In the genomic region with DNA sequence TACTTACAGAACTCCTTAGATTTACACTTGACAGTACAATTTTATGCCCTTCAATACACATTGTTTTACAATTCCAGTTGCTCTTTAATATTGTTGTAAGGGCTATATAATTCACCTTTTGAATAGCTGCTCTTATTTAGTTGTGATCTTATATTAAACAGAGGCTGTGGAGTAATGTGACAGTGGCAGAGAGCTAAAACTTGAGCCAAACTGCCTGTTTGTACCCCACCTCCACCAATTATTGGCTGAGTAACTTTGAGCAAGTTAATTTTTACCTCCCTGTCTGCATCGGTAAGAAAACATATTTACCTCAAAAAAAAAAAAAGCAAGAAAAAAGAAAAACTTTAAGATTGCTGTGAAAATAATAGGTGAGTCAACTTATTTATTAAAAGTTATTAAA, we compare ENCODE assay signal across 10 cellular contexts. TPM values are rescaled to one million over a fixed set of nuclear protein-coding genes. Genes with fewer than 3 reads are reported as not detected.
DNase-seq lines count a peak whose midpoint lies in the region; ATAC-seq and TF ChIP-seq lines count a peak whose summit lies in the region.
"Had no signal": no experiment of that assay in that cellular context is flagged by ENCODE, and none has a peak within 500 bp of the region (broad histone marks: within the 10 kb centered on the region; RNA-seq: fewer than 3 reads in every experiment).

No MANE protein-coding gene starts in this region.

- no peak for TF ChIP-seq CTCF in glutamatergic neuron (IDR thresholded peaks at IDR 0.05; ENCODE audit: partially characterized antibody, unreplicated experiment)
- TF ChIP-seq CTCF in GM13977 (IDR thresholded peaks at IDR 0.05; ENCODE audit: extremely low read depth, insufficient read depth, missing control alignments), result no peak

- CTCF ChIA-PET in activated CD4-positive, alpha-beta memory T cell treated with anti-CD3 and anti-CD28 coated beads, Interleukin-2, amount 10 ng/mL, durations not matched to agents 7 days and 5 days (lab: Charles Lee), result interaction anchor here (0.7 to 3.7 kb wide), 3 partner anchors 95 to 655 kb away, joined by 3 to 16 read pairs (median 3); no protein-coding TSS in a partner anchor

- H3K4me1 Mint-ChIP-seq in T-helper 1 cell treated with Interleukin-12 subunit alpha and Interleukin-12 subunit beta and Interleukin-4 antibody, amounts not matched to agents 30 μg/mL and 1 μg/mL, for 36 hours (ENCODE audit: low read depth), result peaks cover 37% of the 10 kb centered on the region
- peaks cover 42% of the 10 kb centered on the region for H3K4me1 Mint-ChIP-seq in activated CD4-positive, alpha-beta memory T cell treated with anti-CD3 and anti-CD28 coated beads, Interleukin-2, amount 10 ng/mL, durations not matched to agents 7 days and 5 days
- H3K4me1 Mint-ChIP-seq in glutamatergic neuron (ENCODE audit: low read depth, unreplicated experiment), result peaks cover 12% of the 10 kb centered on the region

- H3K9ac ChIP-seq in skeletal muscle tissue (ENCODE audit: low read depth in 1 of 3, low read length in 3 of 3), result peak overlapping the region in 2 of 3 donors; percentile 25 to 51

- DNase-seq in T-helper 1 cell (no peak), glutamatergic neuron (no peak), A172 (ENCODE audit: low spot score) (no peak), GM13977 (ENCODE audit: low spot score) (no peak)
- DNase-seq in activated CD4-positive, alpha-beta memory T cell treated with anti-CD3 and anti-CD28 coated beads, Interleukin-2, amount 10 ng/mL, durations not matched to agents 7 days and 5 days, result no peak
- DNase-seq: head of caudate nucleus, NCI-H2171 treated with DMSO at 0.1 percent for 48 hours had no signal

- H3K9me3 Mint-ChIP-seq in T-helper 1 cell treated with Interleukin-12 subunit alpha and Interleukin-12 subunit beta and Interleukin-4 antibody, amounts not matched to agents 30 μg/mL and 1 μg/mL, for 36 hours, result peaks cover 6% of the 10 kb centered on the region
- no peaks in the 10 kb centered on the region for H3K9me3 Mint-ChIP-seq in activated CD4-positive, alpha-beta memory T cell treated with anti-CD3 and anti-CD28 coated beads, Interleukin-2, amount 10 ng/mL, durations not matched to agents 7 days and 5 days
- H3K9me3 Mint-ChIP-seq in glutamatergic neuron (ENCODE audit: unreplicated experiment), result peaks cover 8% of the 10 kb centered on the region

- H3K4me3 ChIP-seq in skeletal muscle tissue (ENCODE audit: low read length in 3 of 3), result peak overlapping the region in 1 of 3 donors; percentile 93

- no peak overlapping the region for H3K27ac ChIP-seq in skeletal muscle tissue (ENCODE audit: low read depth, low read length)

- peak overlapping the region; percentile 96 for H3K4me3 Mint-ChIP-seq in T-helper 1 cell treated with Interleukin-12 subunit alpha and Interleukin-12 subunit beta and Interleukin-4 antibody, amounts not matched to agents 30 μg/mL and 1 μg/mL, for 36 hours
- H3K4me3 Mint-ChIP-seq in activated CD4-positive, alpha-beta memory T cell treated with anti-CD3 and anti-CD28 coated beads, Interleukin-2, amount 10 ng/mL, durations not matched to agents 7 days and 5 days, result peak overlapping the region; percentile 85
- H3K4me3 Mint-ChIP-seq in glutamatergic neuron (ENCODE audit: unreplicated experiment), result peak overlapping the region; percentile 94

- peaks cover 7% of the 10 kb centered on the region for H3K27me3 Mint-ChIP-seq in T-helper 1 cell treated with Interleukin-12 subunit alpha and Interleukin-12 subunit beta and Interleukin-4 antibody, amounts not matched to agents 30 μg/mL and 1 μg/mL, for 36 hours (ENCODE audit: low read depth)
- no peaks in the 10 kb centered on the region for H3K27me3 Mint-ChIP-seq in activated CD4-positive, alpha-beta memory T cell treated with anti-CD3 and anti-CD28 coated beads, Interleukin-2, amount 10 ng/mL, durations not matched to agents 7 days and 5 days
- H3K27me3 Mint-ChIP-seq in glutamatergic neuron (ENCODE audit: unreplicated experiment), result peaks cover 5% of the 10 kb centered on the region

- H3K9me3 ChIP-seq in skeletal muscle tissue (ENCODE audit: control insufficient read depth in 3 of 3, low read length in 3 of 3), result no peaks in the 10 kb centered on the region

- H3K36me3 Mint-ChIP-seq in T-helper 1 cell treated with Interleukin-12 subunit alpha and Interleukin-12 subunit beta and Interleukin-4 antibody, amounts not matched to agents 30 μg/mL and 1 μg/mL, for 36 hours (ENCODE audit: low read depth), result peaks cover 14% of the 10 kb centered on the region
- H3K36me3 Mint-ChIP-seq in activated CD4-positive, alpha-beta memory T cell treated with anti-CD3 and anti-CD28 coated beads, Interleukin-2, amount 10 ng/mL, durations not matched to agents 7 days and 5 days (ENCODE audit: low read depth), result peaks cover 17% of the 10 kb centered on the region
- no peaks in the 10 kb centered on the region for H3K36me3 Mint-ChIP-seq in glutamatergic neuron (ENCODE audit: unreplicated experiment)

- peaks cover 11 to 28% (median 20%) of the 10 kb centered on the region in 3 donors for H3K4me1 ChIP-seq in skeletal muscle tissue (ENCODE audit: control insufficient read depth in 3 of 3, insufficient read depth in 3 of 3, low read length in 3 of 3)

- in situ Hi-C loops in GM13977 (cut with MboI; ENCODE audit: low pct_unique_long_range_greater_than_20kb, low sequenced_read_pairs, unreplicated experiment), result no loop called here

- peaks cover 2 to 7% (median 3%) of the 10 kb centered on the region in 3 donors for H3K36me3 ChIP-seq in skeletal muscle tissue (ENCODE audit: control insufficient read depth in 3 of 3, insufficient read depth in 3 of 3, low read length in 3 of 3)

- peak overlapping the region; percentile 15 for H3K27ac Mint-ChIP-seq in T-helper 1 cell treated with Interleukin-12 subunit alpha and Interleukin-12 subunit beta and Interleukin-4 antibody, amounts not matched to agents 30 μg/mL and 1 μg/mL, for 36 hours
- H3K27ac Mint-ChIP-seq in activated CD4-positive, alpha-beta memory T cell treated with anti-CD3 and anti-CD28 coated beads, Interleukin-2, amount 10 ng/mL, durations not matched to agents 7 days and 5 days, result no peak overlapping the region
- no peak overlapping the region for H3K27ac Mint-ChIP-seq in glutamatergic neuron (ENCODE audit: unreplicated experiment)

- no peak for ATAC-seq in HG03025 (IDR thresholded peaks at IDR 0.05; ENCODE audit: low FRiP score, unreplicated experiment)

- no peaks in the 10 kb centered on the region for H3K27me3 ChIP-seq in skeletal muscle tissue (ENCODE audit: control insufficient read depth in 3 of 3, insufficient read depth in 3 of 3, low read length in 3 of 3)

- POLR2A ChIA-PET in activated CD4-positive, alpha-beta memory T cell treated with anti-CD3 and anti-CD28 coated beads, Interleukin-2, amount 10 ng/mL, durations not matched to agents 7 days and 5 days (lab: Charles Lee), result interaction anchor here (1.5 to 2.9 kb wide), 5 partner anchors 9 to 310 kb away, joined by 6 to 36 read pairs (median 18); a partner anchor contains a TSS

RNA-seq across cellular contexts. Expression of a gene that starts 1.6 kb away (rescaled TPM):
- total RNA-seq in activated CD4-positive, alpha-beta memory T cell treated with anti-CD3 and anti-CD28 coated beads, Interleukin-2, amount 10 ng/mL, durations not matched to agents 7 days and 5 days, result 10 to 100 TPM; 53.7 to 57.9 TPM
- total RNA-seq in glutamatergic neuron (ENCODE audit: unreplicated experiment) (75.5 TPM), skeletal muscle tissue (25.1 TPM)
- total RNA-seq in A172 (2014; rRNA removed; shearing (Covaris generic)), result 34.8 and 37.2 TPM in 2 replicates

RNA-seq across cellular contexts. Expression of a gene that starts 56.9 kb away (rescaled TPM):
- total RNA-seq in activated CD4-positive, alpha-beta memory T cell treated with anti-CD3 and anti-CD28 coated beads, Interleukin-2, amount 10 ng/mL, durations not matched to agents 7 days and 5 days, result not detected
- total RNA-seq in glutamatergic neuron (ENCODE audit: unreplicated experiment) (not detected), skeletal muscle tissue (not detected)
- total RNA-seq in A172 (2014; rRNA removed; shearing (Covaris generic)), result not detected in 2 replicates
